In genomic region chr13:104553156-104553555, GRCh38 we compare ENCODE assay signal across 34 cellular contexts.
A peak's percentile ranks its signal among the peaks of the same experiment; 100 is the strongest.
DNase-seq lines count a peak whose midpoint lies in the region; ATAC-seq, FAIRE-seq and TF ChIP-seq lines count a peak whose summit lies in the region.
"Had no signal": no experiment of that assay in that cellular context is flagged by ENCODE, and none has a peak within 500 bp of the region (broad histone marks: within the 10 kb centered on the region; RNA-seq: fewer than 3 reads in every experiment).

No MANE protein-coding gene starts in this region.

- H3K36me3 Mint-ChIP-seq in stimulated activated memory B cell treated with anti-CD40 and anti-IgM and Interleukin-4, amounts not matched to agents 10 μg/mL and 1 μg/mL and 100 μg/mL, for 72 hours, result no peaks in the 10 kb centered on the region
- H3K36me3 Mint-ChIP-seq: activated naive CD8-positive, alpha-beta T cell; CD8-positive, alpha-beta T cell; natural killer cell treated with Interleukin-12 subunit alpha and Interleukin-12 subunit beta and Interleukin-15 and Interleukin-18, amount 100 ng/mL, for 72 hours had no signal

- no peak overlapping the region for H3K4me2 ChIP-seq in PC-9
- H3K4me2 ChIP-seq in mesenchymal stem cell (ENCODE audit: low read length, poor library complexity, severe bottlenecking), result no peak overlapping the region

- H3K79me2 ChIP-seq in PC-9 (ENCODE audit: low read depth), result no peaks in the 10 kb centered on the region

- H3K79me1 ChIP-seq in mesenchymal stem cell (replicated peaks; ENCODE audit: low read length, poor library complexity, severe bottlenecking), result no peaks in the 10 kb centered on the region

- no peaks in the 10 kb centered on the region for H3K4me1 Mint-ChIP-seq in stimulated activated memory B cell treated with anti-CD40 and anti-IgM and Interleukin-4, amounts not matched to agents 10 μg/mL and 1 μg/mL and 100 μg/mL, for 72 hours
- H3K4me1 Mint-ChIP-seq: activated CD4-positive, alpha-beta memory T cell treated with anti-CD3 and anti-CD28 coated beads, Interleukin-2, amount 10 ng/mL, durations not matched to agents 7 days and 5 days; B cell had no signal

- H2BK15ac ChIP-seq in mesenchymal stem cell (ENCODE audit: low read depth, poor library complexity, severe bottlenecking), result no peak overlapping the region

- H3K4me1 ChIP-seq in PC-9 (replicated peaks; ENCODE audit: insufficient read depth), result no peaks in the 10 kb centered on the region
- no peaks in the 10 kb centered on the region for H3K4me1 ChIP-seq in mesenchymal stem cell (ENCODE audit: control insufficient read depth, insufficient read depth, low read depth, low read length)
- H3K4me1 ChIP-seq: colonic mucosa, esophagus squamous epithelium, gastroesophageal sphincter, spleen had no signal

- DNase-seq in A172 (ENCODE audit: low spot score) (peak; percentile 4), PC-9 (no peak), bronchial epithelial cell (ENCODE audit: low read depth) (peak; percentile 13), kidney tubule cell (ENCODE audit: low spot score) (peak; percentile 59), mesenchymal stem cell (no peak)
- DNase-seq: activated CD4-positive, alpha-beta memory T cell treated with anti-CD3 and anti-CD28 coated beads, Interleukin-2, amount 10 ng/mL, durations not matched to agents 7 days and 5 days; activated CD4-positive, CD25-positive, alpha-beta regulatory T cell treated with anti-CD3 and anti-CD28 coated beads, Interleukin-2, amount 50 U/mL, for 72 hours; activated CD8-positive, alpha-beta memory T cell treated with anti-CD3 and anti-CD28 coated beads, Interleukin-2, amount 50 U/mL, for 48 hours; body of pancreas; CD8-positive, alpha-beta T cell; colonic mucosa; esophagus squamous epithelium; H7; midbrain; MM.1S; NCI-H2029; NCI-H748 treated with DMSO at 0.1 percent for 48 hours; ovary; retina; spleen; T-helper 1 cell; trophoblast cell had no signal

- intact Hi-C loops in PC-9 (cut with micrococcal nuclease; ENCODE audit: unreplicated experiment), result no loop called here

- no peaks in the 10 kb centered on the region for H3K27me3 ChIP-seq in PC-9 (ENCODE audit: insufficient read depth, low read depth)
- no peaks in the 10 kb centered on the region for H3K27me3 ChIP-seq in bronchial epithelial cell (ENCODE audit: control insufficient read depth, insufficient read depth, low read length)
- no peaks in the 10 kb centered on the region for H3K27me3 ChIP-seq in mesenchymal stem cell (ENCODE audit: control insufficient read depth in 1 of 2, insufficient read depth in 1 of 2, low read length in 2 of 2)
- H3K27me3 ChIP-seq: body of pancreas, colonic mucosa, esophagus squamous epithelium, gastroesophageal sphincter, ovary, spleen had no signal

- TF ChIP-seq CTCF in PC-9 (conservative IDR thresholded peaks at IDR 0.05) (no peak), bronchial epithelial cell (IDR thresholded peaks at IDR 0.05; ENCODE audit: insufficient read depth, low read length, severe bottlenecking) (no peak)

- no peak overlapping the region for H3K23ac ChIP-seq in mesenchymal stem cell (ENCODE audit: low read length in 2 of 2)

- no peaks in the 10 kb centered on the region for H3F3A ChIP-seq in PC-9 (ENCODE audit: insufficient read depth, low read depth)

- no peak overlapping the region for H3K18ac ChIP-seq in mesenchymal stem cell (ENCODE audit: low read depth in 1 of 2, low read length in 2 of 2)

- H3K9me2 ChIP-seq in PC-9 (ENCODE audit: insufficient read depth), result no peaks in the 10 kb centered on the region

- H2AFZ ChIP-seq in PC-9, result peak overlapping the region; percentile 0; the same call in 1 of the 2 replicates
- H2AFZ ChIP-seq in mesenchymal stem cell (ENCODE audit: low read depth, low read length), result no peak overlapping the region

- H3K9me3 Mint-ChIP-seq in stimulated activated memory B cell treated with anti-CD40 and anti-IgM and Interleukin-4, amounts not matched to agents 10 μg/mL and 1 μg/mL and 100 μg/mL, for 72 hours, result peaks cover 4% of the 10 kb centered on the region
- H3K9me3 Mint-ChIP-seq: activated CD4-positive, alpha-beta memory T cell treated with anti-CD3 and anti-CD28 coated beads, Interleukin-2, amount 10 ng/mL, durations not matched to agents 7 days and 5 days had no signal

- H3K9me3 ChIP-seq in PC-9 (ENCODE audit: insufficient read depth, low read depth) (peaks cover 4% of the 10 kb centered on the region; the same call in 1 of the 2 replicates), mesenchymal stem cell (ENCODE audit: control insufficient read depth, low read length) (no peaks in the 10 kb centered on the region)
- H3K9me3 ChIP-seq: body of pancreas, colonic mucosa, esophagus squamous epithelium, gastroesophageal sphincter, ovary, spleen had no signal

- H2BK120ac ChIP-seq in mesenchymal stem cell (ENCODE audit: low read depth, low read length), result no peak overlapping the region

- H3K27ac ChIP-seq in PC-9, result no peak overlapping the region
- no peak overlapping the region for H3K27ac ChIP-seq in mesenchymal stem cell (ENCODE audit: low read length, poor library complexity, severe bottlenecking)
- H3K27ac ChIP-seq: body of pancreas, colonic mucosa, esophagus squamous epithelium, gastroesophageal sphincter, ovary, RWPE1, spleen had no signal

- H2BK5ac ChIP-seq in mesenchymal stem cell (ENCODE audit: low read depth, low read length, poor library complexity, severe bottlenecking), result no peak overlapping the region

- H3K14ac ChIP-seq in mesenchymal stem cell (ENCODE audit: low read length in 2 of 2), result no peak overlapping the region

- POLR2A ChIA-PET in PC-9 (lab: Charles Lee; ENCODE audit: unreplicated experiment), result no interaction called here

- no TSS peak for BruUV-seq in PC-9 (replicated peaks; lab: Mats Ljungman, UMichigan)

- CTCF ChIA-PET in PC-9 (lab: Charles Lee), result no interaction called here

- 91% methylated on average over 3 of the region's 3 CpGs for WGBS in mesenchymal stem cell

- no peaks in the 10 kb centered on the region for H3K27me3 Mint-ChIP-seq in stimulated activated memory B cell treated with anti-CD40 and anti-IgM and Interleukin-4, amounts not matched to agents 10 μg/mL and 1 μg/mL and 100 μg/mL, for 72 hours
- H3K27me3 Mint-ChIP-seq: activated CD4-positive, alpha-beta memory T cell treated with anti-CD3 and anti-CD28 coated beads, Interleukin-2, amount 10 ng/mL, durations not matched to agents 7 days and 5 days; activated naive CD8-positive, alpha-beta T cell; B cell; natural killer cell treated with Interleukin-12 subunit alpha and Interleukin-12 subunit beta and Interleukin-15 and Interleukin-18, amount 100 ng/mL, for 72 hours had no signal

- no peak for FAIRE-seq in bronchial epithelial cell (lab: Jason Lieb, UNC)
- FAIRE-seq: A204.1, islet of Langerhans, K562, TTC549 had no signal

- no peak overlapping the region for H3K9ac ChIP-seq in mesenchymal stem cell (ENCODE audit: low read length)

- H3K27ac Mint-ChIP-seq in stimulated activated memory B cell treated with anti-CD40 and anti-IgM and Interleukin-4, amounts not matched to agents 10 μg/mL and 1 μg/mL and 100 μg/mL, for 72 hours, result no peak overlapping the region
- H3K27ac Mint-ChIP-seq: activated CD4-positive, alpha-beta memory T cell treated with anti-CD3 and anti-CD28 coated beads, Interleukin-2, amount 10 ng/mL, durations not matched to agents 7 days and 5 days; activated naive CD8-positive, alpha-beta T cell; B cell; CD8-positive, alpha-beta T cell; natural killer cell treated with Interleukin-12 subunit alpha and Interleukin-12 subunit beta and Interleukin-15 and Interleukin-18, amount 100 ng/mL, for 72 hours had no signal

- H4K91ac ChIP-seq in mesenchymal stem cell (ENCODE audit: low read length), result no peak overlapping the region

- H2AK5ac ChIP-seq in mesenchymal stem cell (ENCODE audit: low read length, severe bottlenecking), result no peak overlapping the region

- no peaks in the 10 kb centered on the region for H3K36me3 ChIP-seq in PC-9 (ENCODE audit: low read depth)
- no peaks in the 10 kb centered on the region for H3K36me3 ChIP-seq in bronchial epithelial cell (ENCODE audit: control insufficient read depth, insufficient read depth, low read length)
- no peaks in the 10 kb centered on the region for H3K36me3 ChIP-seq in mesenchymal stem cell (ENCODE audit: control insufficient read depth in 1 of 2, insufficient read depth in 2 of 2, low read depth in 1 of 2, low read length in 2 of 2)
- H3K36me3 ChIP-seq: colonic mucosa, esophagus squamous epithelium, gastroesophageal sphincter, ovary, spleen had no signal

- ATAC-seq in HG03342 (IDR thresholded peaks at IDR 0.05; ENCODE audit: unreplicated experiment) (no peak), HG03457 (IDR thresholded peaks at IDR 0.05; ENCODE audit: unreplicated experiment) (no peak)
- ATAC-seq in stimulated activated memory B cell treated with anti-CD40 and anti-IgM and Interleukin-4, amounts not matched to agents 10 μg/mL and 1 μg/mL and 100 μg/mL, for 72 hours, result no peak
- ATAC-seq: body of pancreas; CD8-positive, alpha-beta T cell; gastroesophageal sphincter; K562; natural killer cell treated with Interleukin-12 subunit alpha and Interleukin-12 subunit beta and Interleukin-15 and Interleukin-18, amount 100 ng/mL, for 72 hours had no signal

- no peak overlapping the region for H4K8ac ChIP-seq in mesenchymal stem cell (ENCODE audit: low read length)

- H4K20me1 ChIP-seq in PC-9 (ENCODE audit: insufficient read depth), result no peaks in the 10 kb centered on the region

- H3K4me3 ChIP-seq in PC-9 (no peak overlapping the region), bronchial epithelial cell (ENCODE audit: low read depth, low read length) (no peak overlapping the region), mesenchymal stem cell (ENCODE audit: insufficient read depth in 1 of 2, low read depth in 1 of 2, low read length in 2 of 2) (no peak overlapping the region)
- H3K4me3 ChIP-seq: body of pancreas, colonic mucosa, esophagus squamous epithelium, gastroesophageal sphincter, K562, ovary, spleen had no signal

- H2BK12ac ChIP-seq in mesenchymal stem cell (ENCODE audit: low read length in 2 of 2), result no peak overlapping the region

- H3K4ac ChIP-seq in mesenchymal stem cell (ENCODE audit: low read depth in 1 of 2, low read length in 2 of 2), result no peak overlapping the region

- H3K4me3 Mint-ChIP-seq in stimulated activated memory B cell treated with anti-CD40 and anti-IgM and Interleukin-4, amounts not matched to agents 10 μg/mL and 1 μg/mL and 100 μg/mL, for 72 hours, result no peak overlapping the region
- H3K4me3 Mint-ChIP-seq: activated CD4-positive, alpha-beta memory T cell treated with anti-CD3 and anti-CD28 coated beads, Interleukin-2, amount 10 ng/mL, durations not matched to agents 7 days and 5 days; activated naive CD8-positive, alpha-beta T cell; B cell; CD8-positive, alpha-beta T cell; natural killer cell treated with Interleukin-12 subunit alpha and Interleukin-12 subunit beta and Interleukin-15 and Interleukin-18, amount 100 ng/mL, for 72 hours had no signal

Comparison
In these comparisons a context has a peak if more than half of its experiments do, and no peak if none do; other contexts are left out.
1. DNase-seq: peak in A172 (single experiment), bronchial epithelial cell (single experiment) and kidney tubule cell (single experiment); none in PC-9 (0 of 2) and mesenchymal stem cell (single experiment).